8 cellular contexts compared by ENCODE assay signal in genomic region chr9:78296208-78296892, GRCh38. TPM values are rescaled to one million over a fixed set of nuclear protein-coding genes. Genes with fewer than 3 reads are reported as not detected.
A peak's percentile ranks its signal among the peaks of the same experiment; 100 is the strongest.
DNase-seq lines count a peak whose midpoint lies in the region; ATAC-seq, FAIRE-seq and TF ChIP-seq lines count a peak whose summit lies in the region.

No MANE protein-coding gene starts in this region.

- H3K4me3 ChIP-seq in OCI-LY3 (ENCODE audit: low read length) (peak overlapping the region; percentile 89), K562 (peak overlapping the region; percentile 73), iPS-18a (ENCODE audit: low read length) (peak overlapping the region; percentile 97), gastrocnemius medialis (peak overlapping the region; percentile 42 to 64 (median 50))

- peaks cover 35% of the 10 kb centered on the region for H3K79me2 ChIP-seq in OCI-LY3 (ENCODE audit: low read length)
- peaks cover 36% of the 10 kb centered on the region for H3K79me2 ChIP-seq in K562 (ENCODE audit: control insufficient read depth, insufficient read depth, low read length)

- H3K9ac ChIP-seq in OCI-LY3 (ENCODE audit: low read length) (peak overlapping the region; percentile 95), K562 (ENCODE audit: insufficient read depth in 1 of 2, low read depth in 2 of 2, low read length in 2 of 2) (peak overlapping the region; percentile 88 to 96; a peak in 3 of 4 replicates), iPS-18a (ENCODE audit: low read length) (peak overlapping the region; percentile 97)

- FAIRE-seq in H54 (lab: Jason Lieb, UNC), result peak; percentile 58
- no peak for FAIRE-seq in K562 (lab: Jason Lieb, UNC)

- DNase-seq in ACHN (peak; percentile 57), H54 (ENCODE audit: insufficient read length, low spot score) (peak; percentile 83), K562 (ENCODE audit: extremely low read depth in 1 of 4, low spot score in 3 of 4) (no peak), gastrocnemius medialis (no peak), epidermal melanocyte (ENCODE audit: insufficient read length, low spot score) (no peak)

- ATAC-seq in K562, result no peak
- no peak for ATAC-seq in gastrocnemius medialis
- no peak for ATAC-seq in GM21723 (IDR thresholded peaks at IDR 0.05; ENCODE audit: unreplicated experiment)

- TF ChIP-seq POLR2A in H54 (IDR thresholded peaks at IDR 0.05; ENCODE audit: low read depth, low read length) (peak; percentile 36), K562 (conservative IDR thresholded peaks at IDR 0.05) (no peak), gastrocnemius medialis (IDR thresholded peaks at IDR 0.05) (no peak)

- CTCF ChIA-PET in K562 (lab: Yijun Ruan, JAX; ENCODE audit: low intra/inter-chr PET ratio), result no interaction called here

- BruUV-seq in K562 (replicated peaks; lab: Mats Ljungman, UMichigan), result TSS peak; percentile 70

- H3K9me3 ChIP-seq in OCI-LY3 (ENCODE audit: insufficient read depth, low read length) (no peaks in the 10 kb centered on the region), K562 (replicated peaks; ENCODE audit: control insufficient read depth, insufficient read depth, low read depth, low read length) (no peaks in the 10 kb centered on the region), iPS-18a (ENCODE audit: control insufficient read depth, low read depth, low read length) (no peaks in the 10 kb centered on the region), gastrocnemius medialis (no peaks in the 10 kb centered on the region)

- POLR2A ChIA-PET in K562 (lab: Yijun Ruan, JAX), result interaction anchor here (0.7 to 2.8 kb wide), 15 partner anchors 8 to 250 kb away, joined by 3 to 13 read pairs (median 3); no protein-coding TSS in a partner anchor

- in situ Hi-C loops in ACHN (cut with HindIII; ENCODE audit: low pct_ligation_motif_present, low pct_unique_long_range_greater_than_20kb, low sequenced_read_pairs), result no loop called here
- in situ Hi-C loops in K562 (cut with MboI), result no loop called here
- in situ Hi-C loops in gastrocnemius medialis (cut with MboI; ENCODE audit: low sequenced_read_pairs in 4 of 4), result no loop called here

- intact Hi-C loops in K562 (cut with micrococcal nuclease), result no loop called here
- intact Hi-C loops in gastrocnemius medialis (cut with DNase I; ENCODE audit: low total_unique reads), result no loop called here

- no peaks in the 10 kb centered on the region for H3K9me1 ChIP-seq in K562 (ENCODE audit: control insufficient read depth, insufficient read depth, low read length)

- no peaks in the 10 kb centered on the region for H3K27me3 ChIP-seq in OCI-LY3 (ENCODE audit: low read depth, low read length)
- no peaks in the 10 kb centered on the region for H3K27me3 ChIP-seq in K562 (ENCODE audit: control insufficient read depth in 2 of 2, insufficient read depth in 2 of 2, low read length in 2 of 2)
- H3K27me3 ChIP-seq in iPS-18a (ENCODE audit: control insufficient read depth, insufficient read depth, low read length), result no peaks in the 10 kb centered on the region
- H3K27me3 ChIP-seq in gastrocnemius medialis, result peaks cover 37 to 44% (median 40%) of the 10 kb centered on the region in 3 donors

- peak overlapping the region; percentile 94 for H3K4me2 ChIP-seq in OCI-LY3 (ENCODE audit: low read length)
- peak overlapping the region; percentile 92 for H3K4me2 ChIP-seq in K562 (ENCODE audit: insufficient read depth, low read length)

- peaks cover 7% of the 10 kb centered on the region; the same call in 1 of the 2 replicates for H4K20me1 ChIP-seq in OCI-LY3 (ENCODE audit: insufficient read depth, low read length)
- peaks cover 11% of the 10 kb centered on the region; the same call in 1 of the 2 replicates for H4K20me1 ChIP-seq in K562 (replicated peaks; ENCODE audit: control insufficient read depth, insufficient read depth, low read length)

- 72% methylated on average over 18 of the region's 32 CpGs for WGBS in K562 (ENCODE audit: insufficient coverage, low coverage, missing lambda C conversion rate)

- peaks cover 15% of the 10 kb centered on the region for H3K36me3 ChIP-seq in OCI-LY3 (replicated peaks; ENCODE audit: low read depth, low read length)
- peaks cover 15% of the 10 kb centered on the region; the same call in 2 of the 3 replicates for H3K36me3 ChIP-seq in K562 (ENCODE audit: control insufficient read depth, insufficient read depth, low read length)
- H3K36me3 ChIP-seq in iPS-18a (ENCODE audit: control insufficient read depth, low read depth, low read length), result peaks cover 17% of the 10 kb centered on the region
- H3K36me3 ChIP-seq in gastrocnemius medialis, result no peaks in the 10 kb centered on the region

- no peak for TF ChIP-seq RAD21 in K562 (CRISPR knock-in tag; conservative IDR thresholded peaks at IDR 0.05 in 1 of 2, IDR thresholded peaks at IDR 0.05 in 1 of 2)

- no peak for TF ChIP-seq EP300 in K562 (IDR thresholded peaks at IDR 0.05; ENCODE audit: low read length)

- peaks cover 11% of the 10 kb centered on the region for H3K4me1 ChIP-seq in OCI-LY3 (ENCODE audit: low read length)
- H3K4me1 ChIP-seq in K562 (replicated peaks in 1 of 2; ENCODE audit: control insufficient read depth in 2 of 2, insufficient read depth in 2 of 2, low read length in 2 of 2), result peaks cover 4 to 15% of the 10 kb centered on the region in 2 experiments; a peak in 4 of 5 replicates
- peaks cover 10% of the 10 kb centered on the region for H3K4me1 ChIP-seq in iPS-18a (ENCODE audit: control insufficient read depth, low read depth, low read length)
- peaks cover 12 to 14% of the 10 kb centered on the region in 2 donors for H3K4me1 ChIP-seq in gastrocnemius medialis

- peak overlapping the region; percentile 67 for H3K27ac ChIP-seq in OCI-LY3 (ENCODE audit: low read length)
- peak overlapping the region; percentile 80 for H3K27ac ChIP-seq in K562 (ENCODE audit: extremely low read depth, low read depth, low read length)
- H3K27ac ChIP-seq in iPS-18a (ENCODE audit: low read length), result peak overlapping the region; percentile 94
- no peak overlapping the region for H3K27ac ChIP-seq in gastrocnemius medialis

- no peak for TF ChIP-seq CTCF in OCI-LY3 (IDR thresholded peaks at IDR 0.05; ENCODE audit: low read depth, low read length)
- no peak for TF ChIP-seq CTCF in K562 (IDR thresholded peaks at IDR 0.05 in 2 of 3, conservative IDR thresholded peaks at IDR 0.05 in 1 of 3; ENCODE audit: insufficient read depth in 2 of 3, low read depth in 1 of 3, low read length in 3 of 3)
- TF ChIP-seq CTCF in gastrocnemius medialis (IDR thresholded peaks at IDR 0.05 in 4 of 5, conservative IDR thresholded peaks at IDR 0.05 in 1 of 5), result no peak

- H2AFZ ChIP-seq in OCI-LY3 (ENCODE audit: low read depth, low read length) (peak overlapping the region; percentile 83), K562 (ENCODE audit: low read depth, low read length) (peak overlapping the region; percentile 89)

TF ChIP-seq in K562, 482 proteins besides CTCF, POLR2A, EP300 and RAD21 (continues in another document):
- TF ChIP-seq BRD4 (IDR thresholded peaks at IDR 0.05), result peak; percentile 33; the same call in 1 of the 2 replicates
- no peak for TF ChIP-seq DDX20 (tag; IDR thresholded peaks at IDR 0.05; ENCODE audit: low read depth)
- TF ChIP-seq WHSC1 (IDR thresholded peaks at IDR 0.05; ENCODE audit: low read length), result no peak
- no peak for TF ChIP-seq ZC3H8 (IDR thresholded peaks at IDR 0.05)
- TF ChIP-seq NR4A1 (CRISPR knock-in tag; IDR thresholded peaks at IDR 0.05), result no peak
- 0 out of 2 replicates have a peak, but pooled peaks have one; percentile 30 for TF ChIP-seq NR4A1 (tag; IDR thresholded peaks at IDR 0.05)
- TF ChIP-seq KDM2B (CRISPR knock-in tag; IDR thresholded peaks at IDR 0.05), result no peak
- TF ChIP-seq ZNF655 (CRISPR knock-in tag; IDR thresholded peaks at IDR 0.05), result no peak
- TF ChIP-seq PURB (CRISPR knock-in tag; IDR thresholded peaks at IDR 0.05; ENCODE audit: low read depth), result no peak
- TF ChIP-seq ZNF589 (CRISPR knock-in tag; IDR thresholded peaks at IDR 0.05; ENCODE audit: low read depth), result no peak
- 0 out of 2 replicates have a peak, but pooled peaks have one; percentile 25 for TF ChIP-seq SMAD4 (CRISPR knock-in tag; conservative IDR thresholded peaks at IDR 0.05)
- no peak for TF ChIP-seq ZNF717 (CRISPR knock-in tag; IDR thresholded peaks at IDR 0.05)
- no peak for TF ChIP-seq TCF3 (CRISPR knock-in tag; IDR thresholded peaks at IDR 0.05)
- no peak for TF ChIP-seq ESRRA (IDR thresholded peaks at IDR 0.05; ENCODE audit: borderline replicate concordance, low read depth)

RNA-seq across cellular contexts. Expression of gene PSAT1, which starts 0.6 kb away (rescaled TPM):
- total RNA-seq in K562 (2011; cell fraction: chromatin; rRNA removed; ENCODE audit: low replicate concordance), result 24.3 and 29.1 TPM in 2 replicates
- total RNA-seq in K562 (2011; cell fraction: nucleolus; rRNA removed), result 15.0 and 19.3 TPM in 2 replicates
- total RNA-seq in K562 (2011; cell fraction: nucleoplasm; rRNA removed), result 18.6 and 23.3 TPM in 2 replicates
- 57.3 and 57.7 TPM in 2 replicates for total RNA-seq in K562 (2014; rRNA removed)
- 75.7 and 90.1 TPM in 2 replicates for total RNA-seq in K562 (2014; rRNA removed; fragmentation: Illumina TruSeq; extraction: Trizol)
- 24.9 and 29.7 TPM in 2 replicates for total RNA-seq in K562 (2015; rRNA removed; fragmentation: Illumina TruSeq; extraction: Trizol)
- 87.4 and 98.3 TPM in 2 replicates for total RNA-seq in K562 (2021)
- polyA plus RNA-seq in K562 (2011; rRNA removed), result 64.9 and 81.1 TPM in 2 replicates
- 22.3 and 88.3 TPM in 2 replicates for polyA plus RNA-seq in K562 (2011; cell fraction: cytosol; rRNA removed)
- 9.4 and 33.9 TPM in 2 replicates for polyA plus RNA-seq in K562 (2011; cell fraction: nucleus; rRNA removed)
- 40.6 and 245 TPM in 2 replicates for polyA plus RNA-seq in K562 (2012)
- 112 and 123 TPM in 2 replicates for polyA plus RNA-seq in K562 (2014; fragmentation: Illumina TruSeq; extraction: Trizol)
- polyA plus RNA-seq in K562 (2014; fragmentation: Nextera tagmentation; extraction: Ambion mirVana), result 100 to 1,000 TPM; 146 to 151 TPM
- polyA plus RNA-seq in K562 (2014; rRNA removed), result 104 and 105 TPM in 2 replicates
- 47.5 and 74.3 TPM in 2 replicates for polyA minus RNA-seq in K562 (2011; rRNA and poly(A)+ RNA removed)
- polyA minus RNA-seq in K562 (2011; cell fraction: cytosol; rRNA and poly(A)+ RNA removed), result 23.9 and 39.2 TPM in 2 replicates
- polyA minus RNA-seq in K562 (2011; cell fraction: nucleus; rRNA and poly(A)+ RNA removed), result 7.4 and 19.3 TPM in 2 replicates
- under 1 TPM in 2 of 4 donors, not detected in 2; 0.33 to 0.52 TPM for total RNA-seq in gastrocnemius medialis

Comparison
In these comparisons a context has a peak if more than half of its experiments do, and no peak if none do; other contexts are left out.
1. DNase-seq: peak in ACHN (single experiment) and H54 (single experiment); none in K562 (0 of 4), gastrocnemius medialis (0 of 2) and epidermal melanocyte (single experiment).
2. H3K27ac ChIP-seq: peak in OCI-LY3 (single experiment), K562 (single experiment) and iPS-18a (single experiment); none in gastrocnemius medialis (0 of 4).
3. RNA of gene PSAT1, which starts 0.6 kb away (total RNA-seq): 15.0 to 98.3 TPM in K562; 0.33 to 0.52 TPM in gastrocnemius medialis; every median in the first group is over 10 times any median in the second.
4. Peak in every context shown above with its lines, with median percentiles within 50 percentile points of each other: H3K4me3 ChIP-seq and H3K9ac ChIP-seq.